ENCODE assay signal across 13 cellular contexts in the genomic region with DNA sequence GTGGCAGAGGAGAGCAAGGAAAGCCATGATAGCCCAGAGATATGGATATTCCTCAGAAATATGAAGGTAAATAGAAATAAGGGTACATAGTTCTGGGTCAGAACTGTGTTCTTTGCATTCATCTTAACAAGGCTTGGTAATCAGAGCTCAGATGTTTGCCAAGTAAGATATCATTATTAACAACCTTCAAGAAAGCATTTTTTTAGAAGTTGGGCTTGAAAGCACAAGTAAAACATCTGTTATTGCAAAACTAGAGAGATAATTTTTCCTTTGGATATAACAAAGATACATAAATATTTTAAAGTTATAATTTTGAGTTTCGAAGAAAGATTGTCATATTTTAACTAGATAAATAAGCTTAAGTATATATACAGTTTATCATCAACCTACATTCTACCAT.
DNase-seq lines count a peak whose midpoint lies in the region; ATAC-seq and TF ChIP-seq lines count a peak whose summit lies in the region.
"Had no signal": no experiment of that assay in that cellular context is flagged by ENCODE, and none has a peak within 500 bp of the region (broad histone marks: within the 10 kb centered on the region; RNA-seq: fewer than 3 reads in every experiment).

No MANE protein-coding gene starts in this region.

- intact Hi-C loops in right lobe of liver (cut with DNase I) = no loop called here

- H3K4me1 ChIP-seq in adipocyte (ENCODE audit: control insufficient read depth, insufficient read depth, low read length) (peaks cover 7% of the 10 kb centered on the region), right lobe of liver (no peaks in the 10 kb centered on the region)
- H3K4me1 ChIP-seq: BLaER1 treated with 17β-estradiol and CSF1 and Interleukin-3, amounts not matched to agents 10 nM and 100 nM had no signal

- TF ChIP-seq CTCF in right lobe of liver (IDR thresholded peaks at IDR 0.05) = no peak

- DNase-seq in adipocyte (ENCODE audit: low read depth) (peak; percentile 58), fibroblast of peridontal ligament (ENCODE audit: extremely low read depth) (peak; percentile 68), iris pigment epithelial cell (ENCODE audit: low read depth) (peak; percentile 47), H4 (ENCODE audit: low spot score) (no peak), right lobe of liver (no peak)
- no peak for DNase-seq in central memory CD4-positive, alpha-beta T cell
- DNase-seq: Calu3; CD8-positive, alpha-beta T cell; DMS79 treated with DMSO at 0.1 percent for 48 hours; H7 had no signal

- H3K27ac ChIP-seq in right lobe of liver = no peak overlapping the region
- H3K27ac ChIP-seq: BLaER1 treated with 17β-estradiol and CSF1 and Interleukin-3, amounts not matched to agents 10 nM and 100 nM had no signal

- ATAC-seq in right lobe of liver = no peak
- ATAC-seq: CD8-positive, alpha-beta T cell; GM23338; HepG2 had no signal

- H3K4me3 ChIP-seq in adipocyte (ENCODE audit: low read length) (no peak overlapping the region), right lobe of liver (no peak overlapping the region)
- H3K4me3 ChIP-seq: BLaER1 treated with 17β-estradiol and CSF1 and Interleukin-3, amounts not matched to agents 10 nM and 100 nM; GM23338 had no signal

- WGBS in right lobe of liver (ENCODE audit: insufficient coverage, low coverage, low lambda C conversion rate, missing lambda C conversion rate) = 38% methylated on average over 1 of the region's 1 CpG

- no peaks in the 10 kb centered on the region for H3K9me3 ChIP-seq in adipocyte (ENCODE audit: control insufficient read depth, low read length)
- H3K9me3 ChIP-seq in right lobe of liver = no peaks in the 10 kb centered on the region
- H3K9me3 ChIP-seq: BLaER1 treated with 17β-estradiol and CSF1 and Interleukin-3, amounts not matched to agents 10 nM and 100 nM had no signal

- H3K36me3 ChIP-seq in adipocyte (ENCODE audit: control insufficient read depth, insufficient read depth, low read length, severe bottlenecking) (no peaks in the 10 kb centered on the region), right lobe of liver (no peaks in the 10 kb centered on the region)
- H3K36me3 ChIP-seq: BLaER1 treated with 17β-estradiol and CSF1 and Interleukin-3, amounts not matched to agents 10 nM and 100 nM had no signal

- H3K27me3 ChIP-seq in adipocyte (replicated peaks; ENCODE audit: control insufficient read depth, insufficient read depth, low read length) (no peaks in the 10 kb centered on the region), right lobe of liver (no peaks in the 10 kb centered on the region)
- H3K27me3 ChIP-seq: BLaER1 treated with 17β-estradiol and CSF1 and Interleukin-3, amounts not matched to agents 10 nM and 100 nM had no signal

- no peak for TF ChIP-seq POLR2A in right lobe of liver (IDR thresholded peaks at IDR 0.05)

- H3K9ac ChIP-seq in adipocyte (ENCODE audit: low read length) = no peak overlapping the region
- H3K9ac ChIP-seq: BLaER1 treated with 17β-estradiol and CSF1 and Interleukin-3, amounts not matched to agents 10 nM and 100 nM had no signal

Comparison
In these comparisons a context has a peak if more than half of its experiments do, and no peak if none do; other contexts are left out.
1. DNase-seq: peak in adipocyte (single experiment), fibroblast of peridontal ligament (single experiment) and iris pigment epithelial cell (single experiment); none in H4 (single experiment), right lobe of liver (0 of 3) and central memory CD4-positive, alpha-beta T cell (single experiment).